Comparison of ENCODE assay signal across 18 cellular contexts in genomic region chr14:38226366-38226765, GRCh38. TPM values are rescaled to one million over a fixed set of nuclear protein-coding genes. Genes with fewer than 3 reads are reported as not detected.
"Had no signal": no experiment of that assay in that cellular context is flagged by ENCODE, and none has a peak within 500 bp of the region (broad histone marks: within the 10 kb centered on the region; RNA-seq: fewer than 3 reads in every experiment).

No MANE protein-coding gene starts in this region.

- H3K4me3 ChIP-seq: esophagus squamous epithelium, heart left ventricle, right atrium auricular region, smooth muscle cell had no signal

- H3K9me3 ChIP-seq: esophagus squamous epithelium, heart left ventricle, neutrophil, right atrium auricular region had no signal

- H3K4me3 Mint-ChIP-seq: dendritic cell treated with granulocyte-macrophage colony-stimulating factor and Interleukin-4, amounts not matched to agents 40 ng/mL and 50 ng/mL, for 4 days; effector memory CD8-positive, alpha-beta T cell; naive thymus-derived CD8-positive, alpha-beta T cell had no signal

- H3K27me3 Mint-ChIP-seq: dendritic cell treated with granulocyte-macrophage colony-stimulating factor and Interleukin-4, amounts not matched to agents 40 ng/mL and 50 ng/mL, for 4 days had no signal

- H3K27ac ChIP-seq: esophagus squamous epithelium, heart left ventricle, neutrophil, right atrium auricular region had no signal

- H3K27ac Mint-ChIP-seq: dendritic cell treated with granulocyte-macrophage colony-stimulating factor and Interleukin-4, amounts not matched to agents 40 ng/mL and 50 ng/mL, for 4 days; effector memory CD8-positive, alpha-beta T cell; naive thymus-derived CD8-positive, alpha-beta T cell had no signal

- H3K9me3 Mint-ChIP-seq: effector memory CD8-positive, alpha-beta T cell had no signal

- H3K4me2 ChIP-seq: smooth muscle cell had no signal

- H3K27me3 ChIP-seq: esophagus squamous epithelium, heart left ventricle, neutrophil, right atrium auricular region had no signal

- DNase-seq: effector memory CD8-positive, alpha-beta T cell; esophagus squamous epithelium; heart left ventricle; hippocampal formation; left colon; left ventricle myocardium superior; mesendoderm; naive thymus-derived CD8-positive, alpha-beta T cell; posterior cingulate gyrus; stimulated activated CD4-positive, alpha-beta T cell treated with anti-CD3 and anti-CD28 coated beads, Interleukin-2, amount 100 ng/mL, for 48 hours; stimulated activated naive CD4-positive, alpha-beta T cell treated with Interleukin-2 at 50 U/mL for 16 hours; trophoblast cell had no signal

- H3K4me1 Mint-ChIP-seq: naive thymus-derived CD8-positive, alpha-beta T cell had no signal

- H3K36me3 ChIP-seq: esophagus squamous epithelium, heart left ventricle, neutrophil, right atrium auricular region had no signal

- H3K4me1 ChIP-seq: esophagus squamous epithelium, heart left ventricle, right atrium auricular region had no signal

RNA-seq across cellular contexts. Expression of gene SSTR1, which starts 18.7 kb away (rescaled TPM):
- total RNA-seq: naive thymus-derived CD8-positive, alpha-beta T cell had no signal
- polyA plus RNA-seq: naive thymus-derived CD8-positive, alpha-beta T cell had no signal

RNA-seq across cellular contexts. Expression of gene CLEC14A, which starts 29.5 kb away (rescaled TPM):
- total RNA-seq: epithelial cell of proximal tubule; naive thymus-derived CD8-positive, alpha-beta T cell; osteoblast had no signal
